Comparison of ENCODE assay signal across 10 cellular contexts in the genomic region with DNA sequence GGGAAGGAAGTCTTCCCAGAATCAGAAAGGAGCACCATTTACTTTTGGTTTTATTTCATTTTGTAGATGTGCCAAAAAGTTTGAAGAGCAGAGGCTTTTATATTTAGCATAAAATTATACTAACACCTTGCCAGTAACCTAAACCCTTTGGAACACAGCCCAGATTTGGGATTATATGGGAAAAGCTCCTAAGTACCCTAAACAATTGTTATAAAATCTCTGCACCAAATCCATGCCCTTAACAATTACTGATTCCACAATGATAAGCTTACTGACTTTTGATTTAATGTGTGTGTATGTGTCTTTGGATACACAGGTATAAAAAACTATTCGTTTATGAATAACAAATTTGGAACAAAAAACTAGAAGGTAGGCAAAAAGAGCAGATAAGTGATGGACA.
"Had no signal": no experiment of that assay in that cellular context is flagged by ENCODE, and none has a peak within 500 bp of the region (broad histone marks: within the 10 kb centered on the region; RNA-seq: fewer than 3 reads in every experiment).

No MANE protein-coding gene starts in this region.

- DNase-seq: activated CD4-positive, alpha-beta memory T cell treated with anti-CD3 and anti-CD28 coated beads for 36 hours; activated effector memory CD4-positive, alpha-beta T cell treated with anti-CD3 and anti-CD28 coated beads, Interleukin-2, amount 50 U/mL, for 16 hours; activated T-cell treated with anti-CD3 and anti-CD28 coated beads, Interleukin-2, amount 50 U/mL, for 4 hours; amniotic stem cell; dorsolateral prefrontal cortex; hypothalamus; kidney glomerular epithelial cell; stimulated activated CD4-positive, alpha-beta T cell treated with anti-CD3 and anti-CD28 coated beads, Interleukin-2, amount 100 ng/mL, for 48 hours; stimulated activated naive CD4-positive, alpha-beta T cell treated with Interleukin-2 at 50 U/mL for 16 hours had no signal

- ATAC-seq: activated naive CD4-positive, alpha-beta T cell treated with anti-CD3 and anti-CD28 coated beads, Interleukin-2, amount 50 U/mL, for 72 hours; activated T-cell treated with anti-CD3 and anti-CD28 coated beads, Interleukin-2, amount 50 U/mL, for 4 hours had no signal
